Comparison of ENCODE assay signal across 8 cellular contexts in the genomic region with DNA sequence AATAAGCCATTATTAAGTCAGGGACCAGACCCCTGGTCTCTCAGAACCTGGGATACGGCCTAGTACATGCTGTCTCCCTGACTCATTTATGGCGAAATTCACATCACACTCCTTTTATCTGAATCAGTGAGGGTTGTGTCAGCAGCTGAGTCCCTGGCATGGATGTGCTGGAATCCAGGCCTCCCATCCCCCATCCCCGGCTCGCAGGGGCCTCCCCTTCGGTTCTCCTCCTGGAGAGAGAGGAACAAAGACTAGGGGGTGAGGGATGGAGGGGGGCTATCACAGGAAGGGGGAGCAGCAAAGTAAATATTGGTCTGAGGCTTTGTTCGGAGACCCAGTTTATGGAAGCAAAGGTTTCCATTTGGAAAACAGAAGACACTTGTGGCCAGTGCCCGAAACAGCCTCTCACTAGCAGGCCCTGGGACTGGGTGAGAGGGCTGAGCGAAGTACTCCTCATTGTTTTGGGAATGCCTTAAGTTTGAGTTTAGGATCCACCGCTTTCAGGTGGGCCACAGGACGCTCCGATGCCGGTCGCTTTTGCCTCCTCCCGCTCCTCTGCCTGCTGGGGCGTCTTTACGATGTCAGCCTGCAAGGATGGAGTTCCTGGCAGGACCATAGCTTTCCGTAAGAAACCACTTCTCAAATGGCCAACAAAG.
A peak's percentile ranks its signal among the peaks of the same experiment; 100 is the strongest.
DNase-seq lines count a peak whose midpoint lies in the region; ATAC-seq and TF ChIP-seq lines count a peak whose summit lies in the region.

No MANE protein-coding gene starts in this region.

- H3K36me3 ChIP-seq in esophagus squamous epithelium (peaks cover 0 to 7% (median 0%) of the 10 kb centered on the region in 3 donors), mucosa of descending colon (ENCODE audit: low read depth) (no peaks in the 10 kb centered on the region)

- H3K27ac ChIP-seq in esophagus squamous epithelium = peak overlapping the region; percentile 6 to 59 (median 42)

- H3K4me1 ChIP-seq in esophagus squamous epithelium (peaks cover 11 to 78% (median 60%) of the 10 kb centered on the region in 3 donors), mucosa of descending colon (ENCODE audit: low read depth) (peaks cover 13% of the 10 kb centered on the region)

- no peaks in the 10 kb centered on the region for H3K27me3 ChIP-seq in esophagus squamous epithelium

- H3K4me3 ChIP-seq in AG09309 (ENCODE audit: control insufficient read depth, low read depth, low read length) = no peak overlapping the region
- no peak overlapping the region for H3K4me3 ChIP-seq in esophagus squamous epithelium
- no peak overlapping the region for H3K4me3 ChIP-seq in mucosa of descending colon

- peak; percentile 39 for ATAC-seq in mucosa of descending colon
- no peak for ATAC-seq in HG02885 (IDR thresholded peaks at IDR 0.05; ENCODE audit: poor library complexity, unreplicated experiment)
- ATAC-seq in GM21423 (IDR thresholded peaks at IDR 0.05; ENCODE audit: unreplicated experiment) = no peak

- TF ChIP-seq POLR2A in esophagus squamous epithelium (IDR thresholded peaks at IDR 0.05) = no peak

- intact Hi-C loops in esophagus squamous epithelium (cut with DNase I) (loop anchor here (10.0 kb wide), 1 partner anchor 268 kb away; no protein-coding TSS in a partner anchor), mucosa of descending colon (cut with DNase I, micrococcal nuclease) (loop anchor here (10.0 kb wide), 2 partner anchors 258 to 298 kb away; a partner anchor contains a TSS)

- no peak for TF ChIP-seq CTCF in AG09309 (IDR thresholded peaks at IDR 0.05; ENCODE audit: control insufficient read depth, insufficient read depth, low read depth, low read length, missing control alignments)
- no peak for TF ChIP-seq CTCF in esophagus squamous epithelium (IDR thresholded peaks at IDR 0.05)
- no peak for TF ChIP-seq CTCF in mucosa of descending colon (IDR thresholded peaks at IDR 0.05)

- DNase-seq in AG09309 (ENCODE audit: low read depth) (peak; percentile 86), NCI-H460 (ENCODE audit: extremely low read depth, low read depth) (peak; percentile 66), esophagus squamous epithelium (lab: John Stamatoyannopoulos, UW) (no peak), mucosa of descending colon (peak in 1 of 3 donors; percentile 67), NCI-H187 treated with DMSO at 0.1 percent for 48 hours (lab: John Stamatoyannopoulos, UW) (no peak)
- DNase-seq in activated CD4-positive, alpha-beta T cell treated with anti-CD3 and anti-CD28 coated beads for 48 hours = no peak

- H3K9me3 ChIP-seq in esophagus squamous epithelium = no peaks in the 10 kb centered on the region
- H3K9me3 ChIP-seq in mucosa of descending colon = no peaks in the 10 kb centered on the region

- 76 to 82% methylated on average over 10 to 13 of the region's 17 CpGs for WGBS in esophagus squamous epithelium, 2 donors

Comparison
In these comparisons a context has a peak if more than half of its experiments do, and no peak if none do; other contexts are left out.
1. DNase-seq: peak in AG09309 (single experiment) and NCI-H460 (single experiment); none in esophagus squamous epithelium (single experiment), activated CD4-positive, alpha-beta T cell treated with anti-CD3 and anti-CD28 coated beads for 48 hours (single experiment) and NCI-H187 treated with DMSO at 0.1 percent for 48 hours (single experiment).